In genomic region chr7:158447206-158448171, GRCh38 we compare ENCODE assay signal across 30 cellular contexts.
A peak's percentile ranks its signal among the peaks of the same experiment; 100 is the strongest.
DNase-seq lines count a peak whose midpoint lies in the region; ATAC-seq and TF ChIP-seq lines count a peak whose summit lies in the region.
"Had no signal": no experiment of that assay in that cellular context is flagged by ENCODE, and none has a peak within 500 bp of the region (broad histone marks: within the 10 kb centered on the region; RNA-seq: fewer than 3 reads in every experiment).

No MANE protein-coding gene starts in this region.

- H3K9me3 Mint-ChIP-seq in H9 (no peaks in the 10 kb centered on the region), osteocyte (ENCODE audit: unreplicated experiment) (peaks cover 31% of the 10 kb centered on the region)
- H3K9me3 Mint-ChIP-seq: activated naive CD4-positive, alpha-beta T cell treated with anti-CD3 and anti-CD28 coated beads, Interleukin-2, amount 10 ng/mL, durations not matched to agents 7 days and 5 days; activated T-helper 17 cell treated with anti-CD3 and anti-CD28 coated beads, Interleukin-2, amount 50 U/mL, for 72 hours; nephron progenitor cell had no signal

- no peak overlapping the region for H3K56ac ChIP-seq in H9 (ENCODE audit: insufficient read length, low read depth, low read length)

- POLR2A ChIA-PET in HEK293T (lab: Yijun Ruan, JAX), result no interaction called here

- no peak overlapping the region for H3K23ac ChIP-seq in H9 (ENCODE audit: insufficient read length, low read depth, low read length)

- no peak overlapping the region for H2BK5ac ChIP-seq in H9 (ENCODE audit: insufficient read length, low read length)

- H3K9me3 ChIP-seq in H9 (ENCODE audit: control insufficient read depth, low read depth, low read length), result no peaks in the 10 kb centered on the region
- H3K9me3 ChIP-seq: adrenal gland, gastrocnemius medialis, Peyer's patch, testis had no signal

- H2BK120ac ChIP-seq in H9 (ENCODE audit: low read depth, low read length, poor library complexity, severe bottlenecking), result no peak overlapping the region

- no peaks in the 10 kb centered on the region for H3K79me1 ChIP-seq in H9 (ENCODE audit: insufficient read depth, low read depth, low read length, poor library complexity, severe bottlenecking)

- TF ChIP-seq CTCF in H9 (conservative IDR thresholded peaks at IDR 0.05), result no peak
- no peak for TF ChIP-seq CTCF in osteocyte (IDR thresholded peaks at IDR 0.05)

- no peak for ATAC-seq in GM18511 (IDR thresholded peaks at IDR 0.05; ENCODE audit: unreplicated experiment)
- ATAC-seq: activated CD8-positive, alpha-beta T cell treated with anti-CD3 and anti-CD28 coated beads, Interleukin-2, amount 10 ng/mL, durations not matched to agents 7 days and 5 days; activated T-helper 17 cell treated with anti-CD3 and anti-CD28 coated beads, Interleukin-2, amount 50 U/mL, for 72 hours; gastrocnemius medialis; left colon; right cardiac atrium; stimulated activated naive CD8-positive, alpha-beta T cell treated with anti-CD3 and anti-CD28 coated beads, Interleukin-15, Interleukin-2, amounts not matched to agents 100 U/mL and 50 U/mL, for 24 hours had no signal

- no peak overlapping the region for H2BK12ac ChIP-seq in H9 (ENCODE audit: insufficient read length, low read depth, low read length)

- no peak overlapping the region for H2BK15ac ChIP-seq in H9 (ENCODE audit: low read depth, low read length)

- H3K4me3 Mint-ChIP-seq in H9 (no peak overlapping the region), osteocyte (ENCODE audit: unreplicated experiment) (no peak overlapping the region)
- H3K4me3 Mint-ChIP-seq: activated CD8-positive, alpha-beta T cell treated with anti-CD3 and anti-CD28 coated beads, Interleukin-2, amount 10 ng/mL, durations not matched to agents 7 days and 5 days; activated naive CD4-positive, alpha-beta T cell treated with anti-CD3 and anti-CD28 coated beads, Interleukin-2, amount 10 ng/mL, durations not matched to agents 7 days and 5 days; activated T-helper 17 cell treated with anti-CD3 and anti-CD28 coated beads, Interleukin-2, amount 50 U/mL, for 72 hours; CD4-positive, CD25-positive, alpha-beta regulatory T cell; nephron progenitor cell had no signal

- H3T11ph ChIP-seq in H9 (ENCODE audit: low read length), result no peak overlapping the region

- H3K4me1 Mint-ChIP-seq in H9, result peaks cover 29 to 30% of the 10 kb centered on the region in 2 experiments
- H3K4me1 Mint-ChIP-seq in osteocyte (ENCODE audit: unreplicated experiment), result no peaks in the 10 kb centered on the region
- H3K4me1 Mint-ChIP-seq: activated naive CD4-positive, alpha-beta T cell treated with anti-CD3 and anti-CD28 coated beads, Interleukin-2, amount 10 ng/mL, durations not matched to agents 7 days and 5 days; activated T-helper 17 cell treated with anti-CD3 and anti-CD28 coated beads, Interleukin-2, amount 50 U/mL, for 72 hours; CD4-positive, CD25-positive, alpha-beta regulatory T cell; nephron progenitor cell had no signal

- no peak overlapping the region for H2AFZ ChIP-seq in H9 (ENCODE audit: low read length)

- no peak overlapping the region for H3K4ac ChIP-seq in H9 (ENCODE audit: low read depth, low read length)

- CTCF ChIA-PET in HEK293T (lab: Yijun Ruan, JAX), result no interaction called here

- H3K14ac ChIP-seq in H9 (ENCODE audit: insufficient read depth, low read length), result no peak overlapping the region

- WGBS in H9 (ENCODE audit: extremely low coverage, insufficient read length, low lambda C conversion rate), result no CpG with 5 or more reads among the region's 35 CpGs

- H4K91ac ChIP-seq in H9 (ENCODE audit: insufficient read length, low read depth, low read length), result no peak overlapping the region

- no peak overlapping the region for H3K27ac ChIP-seq in H9 (ENCODE audit: insufficient read length, low read depth, low read length)
- H3K27ac ChIP-seq: adrenal gland, gastrocnemius medialis, Peyer's patch, testis, VCaP had no signal

- H4K20me1 ChIP-seq in H9 (ENCODE audit: control insufficient read depth, insufficient read depth, insufficient read length), result no peaks in the 10 kb centered on the region

- H4K8ac ChIP-seq in H9 (replicated peaks; ENCODE audit: insufficient read length, low read depth, low read length), result no peak overlapping the region

- DNase-seq in NCI-H2081 (lab: John Stamatoyannopoulos, UW) (peak; percentile 41 to 77), NCI-H2081 treated with DMSO at 0.1 percent for 48 hours (lab: John Stamatoyannopoulos, UW) (no peak), H9 (peak; percentile 24), cerebellum (ENCODE audit: low spot score) (peak; percentile 58), osteocyte (ENCODE audit: extremely low spot score, unreplicated experiment) (peak; percentile 84), HEK293T (ENCODE audit: extremely low spot score) (no peak), SHP77 treated with DMSO at 0.1 percent for 48 hours (lab: John Stamatoyannopoulos, UW) (no peak)
- DNase-seq: activated CD4-positive, alpha-beta T cell treated with anti-CD3 and anti-CD28 coated beads for 4 hours; activated CD8-positive, alpha-beta T cell treated with anti-CD3 and anti-CD28 coated beads, Interleukin-2, amount 10 ng/mL, durations not matched to agents 7 days and 5 days; activated naive CD4-positive, alpha-beta T cell treated with anti-CD3 and anti-CD28 coated beads, Interleukin-2, amount 10 ng/mL, durations not matched to agents 7 days and 5 days; CD4-positive, CD25-positive, alpha-beta regulatory T cell; gastrocnemius medialis; KBM-7; left colon; NCI-H1436; NCI-H510A treated with DMSO at 0.1 percent for 48 hours; nephron progenitor cell; right cardiac atrium; SIG-M5; stimulated activated CD4-positive, alpha-beta T cell treated with anti-CD3 and anti-CD28 coated beads, Interleukin-1b, Interleukin-23, amount 100 ng/mL, for 48 hours; stimulated activated naive CD8-positive, alpha-beta T cell treated with anti-CD3 and anti-CD28 coated beads, Interleukin-15, Interleukin-2, amounts not matched to agents 100 U/mL and 50 U/mL, for 24 hours; SW 1271; T1000; testis had no signal

- H2BK20ac ChIP-seq in H9 (ENCODE audit: low read depth, low read length, poor library complexity, severe bottlenecking), result no peak overlapping the region

- H3K36me3 Mint-ChIP-seq in H9 (ENCODE audit: insufficient read depth in 1 of 3, low read depth in 3 of 3), result no peaks in the 10 kb centered on the region
- H3K36me3 Mint-ChIP-seq in osteocyte (ENCODE audit: unreplicated experiment), result no peaks in the 10 kb centered on the region
- H3K36me3 Mint-ChIP-seq: activated naive CD4-positive, alpha-beta T cell treated with anti-CD3 and anti-CD28 coated beads, Interleukin-2, amount 10 ng/mL, durations not matched to agents 7 days and 5 days; CD4-positive, CD25-positive, alpha-beta regulatory T cell had no signal

- H4K5ac ChIP-seq in H9 (ENCODE audit: insufficient read length, low read depth, low read length), result no peak overlapping the region

- H3K27me3 Mint-ChIP-seq in H9 (ENCODE audit: low read depth) (no peaks in the 10 kb centered on the region; the same call in none of the 2 replicates), osteocyte (ENCODE audit: unreplicated experiment) (no peaks in the 10 kb centered on the region)
- H3K27me3 Mint-ChIP-seq: activated naive CD4-positive, alpha-beta T cell treated with anti-CD3 and anti-CD28 coated beads, Interleukin-2, amount 10 ng/mL, durations not matched to agents 7 days and 5 days; activated T-helper 17 cell treated with anti-CD3 and anti-CD28 coated beads, Interleukin-2, amount 50 U/mL, for 72 hours had no signal

- H3K4me1 ChIP-seq in H9 (ENCODE audit: insufficient read depth, low read length), result no peaks in the 10 kb centered on the region; the same call in 1 of the 2 replicates
- H3K4me1 ChIP-seq: adrenal gland, gastrocnemius medialis, Peyer's patch, testis had no signal

- H3K27me3 ChIP-seq in H9 (ENCODE audit: insufficient read depth, low read length), result no peaks in the 10 kb centered on the region
- H3K27me3 ChIP-seq: adrenal gland, dorsolateral prefrontal cortex, gastrocnemius medialis, Peyer's patch, testis had no signal

- H3K9ac ChIP-seq in H9 (ENCODE audit: extremely low read depth, insufficient read length, low read length), result no peak overlapping the region

- H3K4me2 ChIP-seq in H9 (ENCODE audit: insufficient read depth, insufficient read length, low read length), result no peak overlapping the region

- no peaks in the 10 kb centered on the region for H3K23me2 ChIP-seq in H9 (ENCODE audit: insufficient read length, low read depth, low read length, poor library complexity, severe bottlenecking)

- H2AK5ac ChIP-seq in H9 (ENCODE audit: insufficient read length, low read length), result no peak overlapping the region

- H3K79me2 ChIP-seq in H9 (ENCODE audit: insufficient read depth, low read length), result no peaks in the 10 kb centered on the region

- H3K27ac Mint-ChIP-seq in H9, result no peak overlapping the region; a peak in 1 of 7 replicates
- H3K27ac Mint-ChIP-seq in osteocyte (ENCODE audit: unreplicated experiment), result no peak overlapping the region
- H3K27ac Mint-ChIP-seq: activated CD8-positive, alpha-beta T cell treated with anti-CD3 and anti-CD28 coated beads, Interleukin-2, amount 10 ng/mL, durations not matched to agents 7 days and 5 days; activated naive CD4-positive, alpha-beta T cell treated with anti-CD3 and anti-CD28 coated beads, Interleukin-2, amount 10 ng/mL, durations not matched to agents 7 days and 5 days; activated T-helper 17 cell treated with anti-CD3 and anti-CD28 coated beads, Interleukin-2, amount 50 U/mL, for 72 hours; CD4-positive, CD25-positive, alpha-beta regulatory T cell; nephron progenitor cell had no signal

- no peak overlapping the region for H3K18ac ChIP-seq in H9 (ENCODE audit: insufficient read length, low read depth, low read length)

TF ChIP-seq in HEK293T, 16 proteins besides CTCF, POLR2A, EP300 and RAD21 (continues in another document):
- TF ChIP-seq FOXM1 (IDR thresholded peaks at IDR 0.05; ENCODE audit: borderline replicate concordance) (no peak), ARNT (IDR thresholded peaks at IDR 0.05) (no peak), NFRKB (IDR thresholded peaks at IDR 0.05) (no peak), SUZ12 (IDR thresholded peaks at IDR 0.05) (no peak), FOXK2 (IDR thresholded peaks at IDR 0.05) (no peak), TARDBP (IDR thresholded peaks at IDR 0.05) (no peak), ELF4 (IDR thresholded peaks at IDR 0.05) (no peak), HDGF (IDR thresholded peaks at IDR 0.05; ENCODE audit: borderline replicate concordance) (no peak), SP1 (IDR thresholded peaks at IDR 0.05) (no peak), BHLHE40 (IDR thresholded peaks at IDR 0.05; ENCODE audit: borderline replicate concordance) (no peak)
- TF ChIP-seq, protein P1, sequence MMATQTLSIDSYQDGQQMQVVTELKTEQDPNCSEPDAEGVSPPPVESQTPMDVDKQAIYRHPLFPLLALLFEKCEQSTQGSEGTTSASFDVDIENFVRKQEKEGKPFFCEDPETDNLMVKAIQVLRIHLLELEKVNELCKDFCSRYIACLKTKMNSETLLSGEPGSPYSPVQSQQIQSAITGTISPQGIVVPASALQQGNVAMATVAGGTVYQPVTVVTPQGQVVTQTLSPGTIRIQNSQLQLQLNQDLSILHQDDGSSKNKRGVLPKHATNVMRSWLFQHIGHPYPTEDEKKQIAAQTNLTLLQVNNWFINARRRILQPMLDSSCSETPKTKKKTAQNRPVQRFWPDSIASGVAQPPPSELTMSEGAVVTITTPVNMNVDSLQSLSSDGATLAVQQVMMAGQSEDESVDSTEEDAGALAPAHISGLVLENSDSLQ (IDR thresholded peaks at IDR 0.05), result no peak

Comparison
In these comparisons a context has a peak if more than half of its experiments do, and no peak if none do; other contexts are left out.
1. DNase-seq: peak in NCI-H2081 (2 of 2), H9 (single experiment), cerebellum (single experiment) and osteocyte (single experiment); none in NCI-H2081 treated with DMSO at 0.1 percent for 48 hours (single experiment), HEK293T (single experiment) and SHP77 treated with DMSO at 0.1 percent for 48 hours (single experiment).